In the genomic region with DNA sequence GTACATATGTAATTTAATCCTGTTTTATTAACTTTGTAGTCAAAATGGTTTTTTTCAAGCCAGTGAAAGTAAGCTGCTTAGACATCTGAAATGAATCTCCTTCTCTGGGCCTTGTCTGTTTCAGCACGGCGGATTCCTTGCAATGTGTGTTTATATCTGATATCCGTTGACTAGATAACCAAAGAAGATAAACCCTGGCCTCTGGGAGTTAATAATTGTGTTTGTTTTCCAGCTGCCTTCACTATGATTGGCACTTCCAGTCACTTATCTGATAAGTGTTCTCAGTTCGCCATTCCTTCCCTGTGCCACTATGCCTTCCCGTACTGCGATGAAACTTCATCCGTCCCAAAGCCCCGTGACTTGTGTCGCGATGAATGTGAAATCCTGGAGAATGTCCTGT, we compare ENCODE assay signal across 27 cellular contexts.
"Had no signal": no experiment of that assay in that cellular context is flagged by ENCODE, and none has a peak within 500 bp of the region (broad histone marks: within the 10 kb centered on the region; RNA-seq: fewer than 3 reads in every experiment).

No MANE protein-coding gene starts in this region.

- H3K36me3 Mint-ChIP-seq: activated CD4-positive, alpha-beta memory T cell treated with anti-CD3 and anti-CD28 coated beads for 36 hours; natural killer cell treated with Interleukin-12 subunit alpha and Interleukin-12 subunit beta and Interleukin-15 and Interleukin-18, amount 100 ng/mL, for 72 hours; stimulated activated naive B cell treated with anti-CD40 and anti-IgM and Interleukin-4, amounts not matched to agents 10 μg/mL and 1 μg/mL and 100 μg/mL, for 72 hours had no signal

- H3K36me3 ChIP-seq: breast epithelium, gastrocnemius medialis, ovary, thyroid gland had no signal

- H3K4me3 ChIP-seq: breast epithelium, gastrocnemius medialis, mucosa of descending colon, ovary, right atrium auricular region, smooth muscle cell, stomach, thyroid gland had no signal

- DNase-seq: activated CD4-positive, alpha-beta memory T cell treated with anti-CD3 and anti-CD28 coated beads for 36 hours; activated CD4-positive, alpha-beta T cell treated with anti-CD3 and anti-CD28 coated beads, Interleukin-2, amount 10 ng/mL, durations not matched to agents 24 days and 14 days; activated CD4-positive, CD25-positive, alpha-beta regulatory T cell treated with anti-CD3 and anti-CD28 coated beads, Interleukin-2, amount 50 U/mL, for 72 hours; activated CD8-positive, alpha-beta memory T cell treated with anti-CD3 and anti-CD28 coated beads, Interleukin-2, amount 50 U/mL, for 4 hours; activated effector memory CD4-positive, alpha-beta T cell treated with anti-CD3 and anti-CD28 coated beads, Interleukin-2, amount 50 U/mL, for 16 hours; activated naive CD4-positive, alpha-beta T cell treated with anti-CD3 and anti-CD28 coated beads for 36 hours; activated T-cell treated with anti-CD3 and anti-CD28 coated beads, Interleukin-2, amount 50 U/mL, for 1 hour; amygdala; effector CD8-positive, alpha-beta T cell; gastrocnemius medialis; glutamatergic neuron; kidney; left colon; mucosa of descending colon; ovary; stimulated activated CD4-positive, alpha-beta T cell treated with anti-CD3 and anti-CD28 coated beads, Interleukin-2, amount 100 ng/mL, for 24 hours; stimulated activated naive B cell treated with anti-CD40 and anti-IgM and Interleukin-4, amounts not matched to agents 10 μg/mL and 1 μg/mL and 100 μg/mL, for 72 hours; stomach; T-helper 17 cell; T1000; thyroid gland had no signal

- ATAC-seq: gastrocnemius medialis; left colon; mucosa of descending colon; natural killer cell treated with Interleukin-12 subunit alpha and Interleukin-12 subunit beta and Interleukin-15 and Interleukin-18, amount 100 ng/mL, for 72 hours; stimulated activated naive B cell treated with anti-CD40 and anti-IgM and Interleukin-4, amounts not matched to agents 10 μg/mL and 1 μg/mL and 100 μg/mL, for 72 hours; T-helper 17 cell had no signal

- H3K9me3 ChIP-seq: breast epithelium, gastrocnemius medialis, mucosa of descending colon, ovary, right atrium auricular region, stomach, thyroid gland had no signal

- H3K4me1 ChIP-seq: breast epithelium, gastrocnemius medialis, thyroid gland had no signal

- H3K27ac Mint-ChIP-seq: activated CD4-positive, alpha-beta memory T cell treated with anti-CD3 and anti-CD28 coated beads for 36 hours; activated CD4-positive, alpha-beta T cell treated with anti-CD3 and anti-CD28 coated beads, Interleukin-2, amount 10 ng/mL, durations not matched to agents 24 days and 14 days; activated naive CD4-positive, alpha-beta T cell treated with anti-CD3 and anti-CD28 coated beads for 36 hours; activated T-helper 1 cell treated with anti-CD3 and anti-CD28 coated beads, Interleukin-12 subunit alpha, Interleukin-12 subunit beta, Interleukin-2, Interleukin-4 antibody, amounts not matched to agents 30 ng/mL and 10 ng/mL and 1 ng/mL, durations not matched to agents 14 hours and 24 hours and 36 hours; natural killer cell treated with Interleukin-12 subunit alpha and Interleukin-12 subunit beta and Interleukin-15 and Interleukin-18, amount 100 ng/mL, for 72 hours; stimulated activated naive B cell treated with anti-CD40 and anti-IgM and Interleukin-4, amounts not matched to agents 10 μg/mL and 1 μg/mL and 100 μg/mL, for 72 hours; T-helper 17 cell had no signal

- H3K9me3 Mint-ChIP-seq: activated CD4-positive, alpha-beta memory T cell treated with anti-CD3 and anti-CD28 coated beads for 36 hours; activated CD4-positive, alpha-beta T cell treated with anti-CD3 and anti-CD28 coated beads, Interleukin-2, amount 10 ng/mL, durations not matched to agents 24 days and 14 days; activated naive CD4-positive, alpha-beta T cell treated with anti-CD3 and anti-CD28 coated beads for 36 hours; activated T-helper 1 cell treated with anti-CD3 and anti-CD28 coated beads, Interleukin-12 subunit alpha, Interleukin-12 subunit beta, Interleukin-2, Interleukin-4 antibody, amounts not matched to agents 30 ng/mL and 10 ng/mL and 1 ng/mL, durations not matched to agents 14 hours and 24 hours and 36 hours; central memory CD8-positive, alpha-beta T cell; natural killer cell treated with Interleukin-12 subunit alpha and Interleukin-12 subunit beta and Interleukin-15 and Interleukin-18, amount 100 ng/mL, for 72 hours; stimulated activated naive B cell treated with anti-CD40 and anti-IgM and Interleukin-4, amounts not matched to agents 10 μg/mL and 1 μg/mL and 100 μg/mL, for 72 hours had no signal

- H3K27me3 ChIP-seq: breast epithelium, gastrocnemius medialis, ovary, right atrium auricular region, stomach, thyroid gland had no signal

- H3K27ac ChIP-seq: breast epithelium, gastrocnemius medialis, ovary, right atrium auricular region, stomach, thyroid gland had no signal

- H3K4me2 ChIP-seq: smooth muscle cell had no signal
